In genomic region chr2:218880749-218881594, GRCh38 we compare ENCODE assay signal across 8 cellular contexts. TPM values are rescaled to one million over a fixed set of nuclear protein-coding genes. Genes with fewer than 3 reads are reported as not detected.
DNase-seq lines count a peak whose midpoint lies in the region; ATAC-seq and TF ChIP-seq lines count a peak whose summit lies in the region.

TSS of gene WNT10A (plus strand) at chr2:218880852. CDS start at chr2:218880996, 144 bp downstream.

- H3K4me3 Mint-ChIP-seq in activated naive CD8-positive, alpha-beta T cell treated with anti-CD3 and anti-CD28 coated beads, Interleukin-2, amount 50 U/mL, for 24 hours: peak within 1 kb of the TSS; percentile 69
- peak within 1 kb of the TSS; percentile 40 for H3K4me3 Mint-ChIP-seq in progenitor cell of endocrine pancreas (ENCODE audit: low read depth)

- H3K27me3 Mint-ChIP-seq in activated naive CD8-positive, alpha-beta T cell treated with anti-CD3 and anti-CD28 coated beads, Interleukin-2, amount 50 U/mL, for 24 hours: peaks cover 31% of the 10 kb centered on the region
- peaks cover 82% of the 10 kb centered on the region for H3K27me3 Mint-ChIP-seq in progenitor cell of endocrine pancreas

- peaks cover 2% of the 10 kb centered on the region for H3K36me3 Mint-ChIP-seq in activated naive CD8-positive, alpha-beta T cell treated with anti-CD3 and anti-CD28 coated beads, Interleukin-2, amount 50 U/mL, for 24 hours (ENCODE audit: low read depth)
- H3K36me3 Mint-ChIP-seq in progenitor cell of endocrine pancreas (ENCODE audit: insufficient read depth): peaks cover 1% of the 10 kb centered on the region

- no peaks in the 10 kb centered on the region for H3K9me3 Mint-ChIP-seq in activated naive CD8-positive, alpha-beta T cell treated with anti-CD3 and anti-CD28 coated beads, Interleukin-2, amount 50 U/mL, for 24 hours
- peaks cover 4% of the 10 kb centered on the region for H3K9me3 Mint-ChIP-seq in progenitor cell of endocrine pancreas (ENCODE audit: low read depth)

- H3K27ac Mint-ChIP-seq in activated naive CD8-positive, alpha-beta T cell treated with anti-CD3 and anti-CD28 coated beads, Interleukin-2, amount 50 U/mL, for 24 hours: peak within 1 kb of the TSS; percentile 68
- H3K27ac Mint-ChIP-seq in progenitor cell of endocrine pancreas: no peak within 1 kb of the TSS

- no peak for DNase-seq in activated naive CD8-positive, alpha-beta T cell treated with anti-CD3 and anti-CD28 coated beads, Interleukin-2, amount 50 U/mL, for 24 hours
- DNase-seq in progenitor cell of endocrine pancreas (ENCODE audit: low spot score, unreplicated experiment) (no peak), D341Med (ENCODE audit: low spot score) (no peak), NCI-H1436 treated with DMSO at 0.1 percent for 48 hours (lab: John Stamatoyannopoulos, UW) (no peak)

- H3K4me1 Mint-ChIP-seq in activated naive CD8-positive, alpha-beta T cell treated with anti-CD3 and anti-CD28 coated beads, Interleukin-2, amount 50 U/mL, for 24 hours: peaks cover 49% of the 10 kb centered on the region
- peaks cover 1% of the 10 kb centered on the region for H3K4me1 Mint-ChIP-seq in progenitor cell of endocrine pancreas (ENCODE audit: low read depth)

- ATAC-seq in GM19023 (IDR thresholded peaks at IDR 0.05; ENCODE audit: unreplicated experiment): peak; percentile 4
- peak; percentile 3 for ATAC-seq in HG02885 (IDR thresholded peaks at IDR 0.05; ENCODE audit: poor library complexity, unreplicated experiment)
- ATAC-seq in activated naive CD8-positive, alpha-beta T cell treated with anti-CD3 and anti-CD28 coated beads, Interleukin-2, amount 50 U/mL, for 24 hours: no peak
- ATAC-seq in GM18517 (IDR thresholded peaks at IDR 0.05; ENCODE audit: unreplicated experiment): no peak
- ATAC-seq in HG03095 (IDR thresholded peaks at IDR 0.05; ENCODE audit: unreplicated experiment): no peak

- no peak for TF ChIP-seq CTCF in progenitor cell of endocrine pancreas (IDR thresholded peaks at IDR 0.05; ENCODE audit: unreplicated experiment)

RNA-seq across cellular contexts. Expression of gene WNT10A, which starts in this region (rescaled TPM):
- total RNA-seq in progenitor cell of endocrine pancreas: not detected in 2 replicates

Comparison
In these comparisons a context has a peak if more than half of its experiments do, and no peak if none do; other contexts are left out.
1. ATAC-seq: peak in GM19023 (single experiment) and HG02885 (single experiment); none in activated naive CD8-positive, alpha-beta T cell treated with anti-CD3 and anti-CD28 coated beads, Interleukin-2, amount 50 U/mL, for 24 hours (single experiment), GM18517 (single experiment) and HG03095 (single experiment).